1 cellular context compared by ENCODE assay signal in the genomic region with DNA sequence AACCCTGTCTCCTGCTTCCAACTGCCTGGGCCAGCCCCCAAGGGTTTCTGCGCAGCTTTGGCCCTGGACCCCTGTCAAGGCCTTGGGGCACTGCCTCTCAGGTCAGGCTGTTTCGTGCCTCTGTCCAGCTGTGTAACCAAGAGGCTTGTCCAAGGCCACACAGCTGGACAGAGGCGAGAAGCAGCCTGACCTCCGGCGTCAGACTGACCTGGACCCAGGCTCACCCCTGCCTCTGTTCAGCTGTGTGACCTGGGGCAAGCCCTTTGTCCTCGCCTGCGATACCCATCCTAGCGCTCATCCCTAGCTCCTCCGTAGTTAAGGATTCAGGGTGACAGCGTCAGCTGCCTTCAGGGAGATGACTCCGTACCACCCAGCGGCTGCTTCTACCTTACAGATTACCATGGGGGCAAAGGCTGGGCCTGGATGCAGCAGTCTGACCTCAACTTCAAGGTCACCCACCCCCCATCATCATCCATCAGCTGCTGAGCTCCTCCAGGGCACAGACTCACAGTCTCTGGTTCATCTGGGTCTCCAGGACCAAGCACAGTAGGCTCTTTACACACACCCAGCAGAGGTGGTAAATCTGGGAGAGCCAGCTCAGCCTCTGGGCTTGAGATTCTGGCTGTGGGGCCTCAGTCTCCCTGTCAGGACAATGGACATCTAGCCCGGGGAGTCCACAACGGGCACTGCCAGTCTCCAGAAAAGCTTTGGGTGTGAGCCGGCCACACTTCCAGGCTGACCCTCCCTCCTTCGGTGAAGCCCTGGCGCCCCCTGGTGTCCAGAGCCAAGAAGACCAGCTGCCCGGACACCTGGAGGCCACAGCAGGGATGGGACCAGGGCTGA.
TF ChIP-seq lines count a peak whose summit lies in the region.

No MANE protein-coding gene starts in this region.

TF ChIP-seq in HepG2, 621 proteins besides CTCF, POLR2A, EP300 and RAD21 (continued from another document and continues in another):
- peak; percentile 98 for TF ChIP-seq STAG1 (CRISPR knock-in tag; IDR thresholded peaks at IDR 0.05)
- TF ChIP-seq MTF1 (CRISPR knock-in tag; IDR thresholded peaks at IDR 0.05), result no peak
- TF ChIP-seq MED1 (CRISPR knock-in tag; IDR thresholded peaks at IDR 0.05), result peak; percentile 22; the same call in 1 of the 2 replicates
- no peak for TF ChIP-seq NAIF1 (CRISPR knock-in tag; IDR thresholded peaks at IDR 0.05; ENCODE audit: borderline replicate concordance)
- TF ChIP-seq SMC3 (IDR thresholded peaks at IDR 0.05; ENCODE audit: low read length), result peak; percentile 80; the same call in 1 of the 2 replicates
- TF ChIP-seq, protein P1, sequence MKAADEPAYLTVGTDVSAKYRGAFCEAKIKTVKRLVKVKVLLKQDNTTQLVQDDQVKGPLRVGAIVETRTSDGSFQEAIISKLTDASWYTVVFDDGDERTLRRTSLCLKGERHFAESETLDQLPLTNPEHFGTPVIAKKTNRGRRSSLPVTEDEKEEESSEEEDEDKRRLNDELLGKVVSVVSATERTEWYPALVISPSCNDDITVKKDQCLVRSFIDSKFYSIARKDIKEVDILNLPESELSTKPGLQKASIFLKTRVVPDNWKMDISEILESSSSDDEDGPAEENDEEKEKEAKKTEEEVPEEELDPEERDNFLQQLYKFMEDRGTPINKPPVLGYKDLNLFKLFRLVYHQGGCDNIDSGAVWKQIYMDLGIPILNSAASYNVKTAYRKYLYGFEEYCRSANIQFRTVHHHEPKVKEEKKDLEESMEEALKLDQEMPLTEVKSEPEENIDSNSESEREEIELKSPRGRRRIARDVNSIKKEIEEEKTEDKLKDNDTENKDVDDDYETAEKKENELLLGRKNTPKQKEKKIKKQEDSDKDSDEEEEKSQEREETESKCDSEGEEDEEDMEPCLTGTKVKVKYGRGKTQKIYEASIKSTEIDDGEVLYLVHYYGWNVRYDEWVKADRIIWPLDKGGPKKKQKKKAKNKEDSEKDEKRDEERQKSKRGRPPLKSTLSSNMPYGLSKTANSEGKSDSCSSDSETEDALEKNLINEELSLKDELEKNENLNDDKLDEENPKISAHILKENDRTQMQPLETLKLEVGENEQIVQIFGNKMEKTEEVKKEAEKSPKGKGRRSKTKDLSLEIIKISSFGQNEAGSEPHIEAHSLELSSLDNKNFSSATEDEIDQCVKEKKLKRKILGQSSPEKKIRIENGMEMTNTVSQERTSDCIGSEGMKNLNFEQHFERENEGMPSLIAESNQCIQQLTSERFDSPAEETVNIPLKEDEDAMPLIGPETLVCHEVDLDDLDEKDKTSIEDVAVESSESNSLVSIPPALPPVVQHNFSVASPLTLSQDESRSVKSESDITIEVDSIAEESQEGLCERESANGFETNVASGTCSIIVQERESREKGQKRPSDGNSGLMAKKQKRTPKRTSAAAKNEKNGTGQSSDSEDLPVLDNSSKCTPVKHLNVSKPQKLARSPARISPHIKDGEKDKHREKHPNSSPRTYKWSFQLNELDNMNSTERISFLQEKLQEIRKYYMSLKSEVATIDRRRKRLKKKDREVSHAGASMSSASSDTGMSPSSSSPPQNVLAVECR (CRISPR knock-in tag; IDR thresholded peaks at IDR 0.05; ENCODE audit: borderline replicate concordance), result peak; percentile 22; the same call in 1 of the 2 replicates
- 0 out of 2 replicates have a peak, but pooled peaks have one; percentile 20 for TF ChIP-seq MAZ (IDR thresholded peaks at IDR 0.05; ENCODE audit: borderline replicate concordance, low read depth, low read length)
- TF ChIP-seq MAZ (CRISPR knock-in tag; IDR thresholded peaks at IDR 0.05; ENCODE audit: low read depth), result no peak
- TF ChIP-seq KMT2B (CRISPR knock-in tag; IDR thresholded peaks at IDR 0.05), result peak; percentile 33; the same call in 1 of the 2 replicates
- TF ChIP-seq, protein P2, sequence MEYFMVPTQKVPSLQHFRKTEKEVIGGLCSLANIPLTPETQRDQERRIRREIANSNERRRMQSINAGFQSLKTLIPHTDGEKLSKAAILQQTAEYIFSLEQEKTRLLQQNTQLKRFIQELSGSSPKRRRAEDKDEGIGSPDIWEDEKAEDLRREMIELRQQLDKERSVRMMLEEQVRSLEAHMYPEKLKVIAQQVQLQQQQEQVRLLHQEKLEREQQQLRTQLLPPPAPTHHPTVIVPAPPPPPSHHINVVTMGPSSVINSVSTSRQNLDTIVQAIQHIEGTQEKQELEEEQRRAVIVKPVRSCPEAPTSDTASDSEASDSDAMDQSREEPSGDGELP (IDR thresholded peaks at IDR 0.05; ENCODE audit: borderline replicate concordance, low read depth), result peak; percentile 61; the same call in 1 of the 2 replicates
- TF ChIP-seq, protein P3, sequence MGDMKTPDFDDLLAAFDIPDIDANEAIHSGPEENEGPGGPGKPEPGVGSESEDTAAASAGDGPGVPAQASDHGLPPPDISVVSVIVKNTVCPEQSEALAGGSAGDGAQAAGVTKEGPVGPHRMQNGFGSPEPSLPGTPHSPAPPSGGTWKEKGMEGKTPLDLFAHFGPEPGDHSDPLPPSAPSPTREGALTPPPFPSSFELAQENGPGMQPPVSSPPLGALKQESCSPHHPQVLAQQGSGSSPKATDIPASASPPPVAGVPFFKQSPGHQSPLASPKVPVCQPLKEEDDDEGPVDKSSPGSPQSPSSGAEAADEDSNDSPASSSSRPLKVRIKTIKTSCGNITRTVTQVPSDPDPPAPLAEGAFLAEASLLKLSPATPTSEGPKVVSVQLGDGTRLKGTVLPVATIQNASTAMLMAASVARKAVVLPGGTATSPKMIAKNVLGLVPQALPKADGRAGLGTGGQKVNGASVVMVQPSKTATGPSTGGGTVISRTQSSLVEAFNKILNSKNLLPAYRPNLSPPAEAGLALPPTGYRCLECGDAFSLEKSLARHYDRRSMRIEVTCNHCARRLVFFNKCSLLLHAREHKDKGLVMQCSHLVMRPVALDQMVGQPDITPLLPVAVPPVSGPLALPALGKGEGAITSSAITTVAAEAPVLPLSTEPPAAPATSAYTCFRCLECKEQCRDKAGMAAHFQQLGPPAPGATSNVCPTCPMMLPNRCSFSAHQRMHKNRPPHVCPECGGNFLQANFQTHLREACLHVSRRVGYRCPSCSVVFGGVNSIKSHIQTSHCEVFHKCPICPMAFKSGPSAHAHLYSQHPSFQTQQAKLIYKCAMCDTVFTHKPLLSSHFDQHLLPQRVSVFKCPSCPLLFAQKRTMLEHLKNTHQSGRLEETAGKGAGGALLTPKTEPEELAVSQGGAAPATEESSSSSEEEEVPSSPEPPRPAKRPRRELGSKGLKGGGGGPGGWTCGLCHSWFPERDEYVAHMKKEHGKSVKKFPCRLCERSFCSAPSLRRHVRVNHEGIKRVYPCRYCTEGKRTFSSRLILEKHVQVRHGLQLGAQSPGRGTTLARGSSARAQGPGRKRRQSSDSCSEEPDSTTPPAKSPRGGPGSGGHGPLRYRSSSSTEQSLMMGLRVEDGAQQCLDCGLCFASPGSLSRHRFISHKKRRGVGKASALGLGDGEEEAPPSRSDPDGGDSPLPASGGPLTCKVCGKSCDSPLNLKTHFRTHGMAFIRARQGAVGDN (CRISPR knock-in tag; IDR thresholded peaks at IDR 0.05), result peak; percentile 54
- TF ChIP-seq, protein P4, sequence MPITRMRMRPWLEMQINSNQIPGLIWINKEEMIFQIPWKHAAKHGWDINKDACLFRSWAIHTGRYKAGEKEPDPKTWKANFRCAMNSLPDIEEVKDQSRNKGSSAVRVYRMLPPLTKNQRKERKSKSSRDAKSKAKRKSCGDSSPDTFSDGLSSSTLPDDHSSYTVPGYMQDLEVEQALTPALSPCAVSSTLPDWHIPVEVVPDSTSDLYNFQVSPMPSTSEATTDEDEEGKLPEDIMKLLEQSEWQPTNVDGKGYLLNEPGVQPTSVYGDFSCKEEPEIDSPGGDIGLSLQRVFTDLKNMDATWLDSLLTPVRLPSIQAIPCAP (CRISPR knock-in tag; IDR thresholded peaks at IDR 0.05; ENCODE audit: low read depth), result no peak
- TF ChIP-seq SOX5 (CRISPR knock-in tag; IDR thresholded peaks at IDR 0.05; ENCODE audit: borderline replicate concordance), result no peak
- no peak for TF ChIP-seq SOX6 (IDR thresholded peaks at IDR 0.05)
- TF ChIP-seq SOX6 (CRISPR knock-in tag; IDR thresholded peaks at IDR 0.05), result peak; percentile 25; the same call in 1 of the 2 replicates
- no peak for TF ChIP-seq WIZ (CRISPR knock-in tag; IDR thresholded peaks at IDR 0.05)
- TF ChIP-seq, protein P5, sequence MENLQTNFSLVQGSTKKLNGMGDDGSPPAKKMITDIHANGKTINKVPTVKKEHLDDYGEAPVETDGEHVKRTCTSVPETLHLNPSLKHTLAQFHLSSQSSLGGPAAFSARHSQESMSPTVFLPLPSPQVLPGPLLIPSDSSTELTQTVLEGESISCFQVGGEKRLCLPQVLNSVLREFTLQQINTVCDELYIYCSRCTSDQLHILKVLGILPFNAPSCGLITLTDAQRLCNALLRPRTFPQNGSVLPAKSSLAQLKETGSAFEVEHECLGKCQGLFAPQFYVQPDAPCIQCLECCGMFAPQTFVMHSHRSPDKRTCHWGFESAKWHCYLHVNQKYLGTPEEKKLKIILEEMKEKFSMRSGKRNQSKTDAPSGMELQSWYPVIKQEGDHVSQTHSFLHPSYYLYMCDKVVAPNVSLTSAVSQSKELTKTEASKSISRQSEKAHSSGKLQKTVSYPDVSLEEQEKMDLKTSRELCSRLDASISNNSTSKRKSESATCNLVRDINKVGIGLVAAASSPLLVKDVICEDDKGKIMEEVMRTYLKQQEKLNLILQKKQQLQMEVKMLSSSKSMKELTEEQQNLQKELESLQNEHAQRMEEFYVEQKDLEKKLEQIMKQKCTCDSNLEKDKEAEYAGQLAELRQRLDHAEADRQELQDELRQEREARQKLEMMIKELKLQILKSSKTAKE (CRISPR knock-in tag; IDR thresholded peaks at IDR 0.05; ENCODE audit: borderline replicate concordance), result peak; percentile 22; the same call in 1 of the 2 replicates
- TF ChIP-seq ZNF709 (CRISPR knock-in tag; IDR thresholded peaks at IDR 0.05), result no peak
- TF ChIP-seq YEATS2 (CRISPR knock-in tag; IDR thresholded peaks at IDR 0.05; ENCODE audit: borderline replicate concordance), result no peak
- TF ChIP-seq, protein P6, sequence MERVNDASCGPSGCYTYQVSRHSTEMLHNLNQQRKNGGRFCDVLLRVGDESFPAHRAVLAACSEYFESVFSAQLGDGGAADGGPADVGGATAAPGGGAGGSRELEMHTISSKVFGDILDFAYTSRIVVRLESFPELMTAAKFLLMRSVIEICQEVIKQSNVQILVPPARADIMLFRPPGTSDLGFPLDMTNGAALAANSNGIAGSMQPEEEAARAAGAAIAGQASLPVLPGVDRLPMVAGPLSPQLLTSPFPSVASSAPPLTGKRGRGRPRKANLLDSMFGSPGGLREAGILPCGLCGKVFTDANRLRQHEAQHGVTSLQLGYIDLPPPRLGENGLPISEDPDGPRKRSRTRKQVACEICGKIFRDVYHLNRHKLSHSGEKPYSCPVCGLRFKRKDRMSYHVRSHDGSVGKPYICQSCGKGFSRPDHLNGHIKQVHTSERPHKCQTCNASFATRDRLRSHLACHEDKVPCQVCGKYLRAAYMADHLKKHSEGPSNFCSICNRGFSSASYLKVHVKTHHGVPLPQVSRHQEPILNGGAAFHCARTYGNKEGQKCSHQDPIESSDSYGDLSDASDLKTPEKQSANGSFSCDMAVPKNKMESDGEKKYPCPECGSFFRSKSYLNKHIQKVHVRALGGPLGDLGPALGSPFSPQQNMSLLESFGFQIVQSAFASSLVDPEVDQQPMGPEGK (CRISPR knock-in tag; IDR thresholded peaks at IDR 0.05), result 0 out of 2 replicates have a peak, but pooled peaks have one; percentile 30
- 0 out of 2 replicates have a peak, but pooled peaks have one; percentile 21 for TF ChIP-seq RXRA (CRISPR knock-in tag; IDR thresholded peaks at IDR 0.05)
- TF ChIP-seq, protein P7, sequence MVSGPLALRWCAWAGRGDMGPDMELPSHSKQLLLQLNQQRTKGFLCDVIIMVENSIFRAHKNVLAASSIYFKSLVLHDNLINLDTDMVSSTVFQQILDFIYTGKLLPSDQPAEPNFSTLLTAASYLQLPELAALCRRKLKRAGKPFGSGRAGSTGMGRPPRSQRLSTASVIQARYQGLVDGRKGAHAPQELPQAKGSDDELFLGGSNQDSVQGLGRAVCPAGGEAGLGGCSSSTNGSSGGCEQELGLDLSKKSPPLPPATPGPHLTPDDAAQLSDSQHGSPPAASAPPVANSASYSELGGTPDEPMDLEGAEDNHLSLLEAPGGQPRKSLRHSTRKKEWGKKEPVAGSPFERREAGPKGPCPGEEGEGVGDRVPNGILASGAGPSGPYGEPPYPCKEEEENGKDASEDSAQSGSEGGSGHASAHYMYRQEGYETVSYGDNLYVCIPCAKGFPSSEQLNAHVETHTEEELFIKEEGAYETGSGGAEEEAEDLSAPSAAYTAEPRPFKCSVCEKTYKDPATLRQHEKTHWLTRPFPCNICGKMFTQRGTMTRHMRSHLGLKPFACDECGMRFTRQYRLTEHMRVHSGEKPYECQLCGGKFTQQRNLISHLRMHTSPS (CRISPR knock-in tag; IDR thresholded peaks at IDR 0.05; ENCODE audit: low read depth), result peak; percentile 66; the same call in 1 of the 2 replicates
- TF ChIP-seq GATAD2A (CRISPR knock-in tag; IDR thresholded peaks at IDR 0.05), result 0 out of 2 replicates have a peak, but pooled peaks have one; percentile 20
- no peak for TF ChIP-seq FOSL2 (CRISPR knock-in tag; IDR thresholded peaks at IDR 0.05)
- TF ChIP-seq, protein P8, sequence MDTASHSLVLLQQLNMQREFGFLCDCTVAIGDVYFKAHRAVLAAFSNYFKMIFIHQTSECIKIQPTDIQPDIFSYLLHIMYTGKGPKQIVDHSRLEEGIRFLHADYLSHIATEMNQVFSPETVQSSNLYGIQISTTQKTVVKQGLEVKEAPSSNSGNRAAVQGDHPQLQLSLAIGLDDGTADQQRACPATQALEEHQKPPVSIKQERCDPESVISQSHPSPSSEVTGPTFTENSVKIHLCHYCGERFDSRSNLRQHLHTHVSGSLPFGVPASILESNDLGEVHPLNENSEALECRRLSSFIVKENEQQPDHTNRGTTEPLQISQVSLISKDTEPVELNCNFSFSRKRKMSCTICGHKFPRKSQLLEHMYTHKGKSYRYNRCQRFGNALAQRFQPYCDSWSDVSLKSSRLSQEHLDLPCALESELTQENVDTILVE (CRISPR knock-in tag; IDR thresholded peaks at IDR 0.05), result 0 out of 2 replicates have a peak, but pooled peaks have one; percentile 48
- TF ChIP-seq, protein P9, sequence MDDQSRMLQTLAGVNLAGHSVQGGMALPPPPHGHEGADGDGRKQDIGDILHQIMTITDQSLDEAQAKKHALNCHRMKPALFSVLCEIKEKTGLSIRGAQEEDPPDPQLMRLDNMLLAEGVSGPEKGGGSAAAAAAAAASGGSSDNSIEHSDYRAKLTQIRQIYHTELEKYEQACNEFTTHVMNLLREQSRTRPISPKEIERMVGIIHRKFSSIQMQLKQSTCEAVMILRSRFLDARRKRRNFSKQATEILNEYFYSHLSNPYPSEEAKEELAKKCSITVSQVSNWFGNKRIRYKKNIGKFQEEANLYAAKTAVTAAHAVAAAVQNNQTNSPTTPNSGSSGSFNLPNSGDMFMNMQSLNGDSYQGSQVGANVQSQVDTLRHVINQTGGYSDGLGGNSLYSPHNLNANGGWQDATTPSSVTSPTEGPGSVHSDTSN (CRISPR knock-in tag; IDR thresholded peaks at IDR 0.05; ENCODE audit: borderline replicate concordance), result no peak
- TF ChIP-seq, protein P10, sequence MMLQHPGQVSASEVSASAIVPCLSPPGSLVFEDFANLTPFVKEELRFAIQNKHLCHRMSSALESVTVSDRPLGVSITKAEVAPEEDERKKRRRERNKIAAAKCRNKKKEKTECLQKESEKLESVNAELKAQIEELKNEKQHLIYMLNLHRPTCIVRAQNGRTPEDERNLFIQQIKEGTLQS (CRISPR knock-in tag; IDR thresholded peaks at IDR 0.05), result no peak
- 0 out of 2 replicates have a peak, but pooled peaks have one; percentile 32 for TF ChIP-seq ZNF317 (CRISPR knock-in tag; IDR thresholded peaks at IDR 0.05)
- no peak for TF ChIP-seq NFATC3 (CRISPR knock-in tag; IDR thresholded peaks at IDR 0.05)
- TF ChIP-seq, protein P11, sequence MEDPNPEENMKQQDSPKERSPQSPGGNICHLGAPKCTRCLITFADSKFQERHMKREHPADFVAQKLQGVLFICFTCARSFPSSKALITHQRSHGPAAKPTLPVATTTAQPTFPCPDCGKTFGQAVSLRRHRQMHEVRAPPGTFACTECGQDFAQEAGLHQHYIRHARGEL (CRISPR knock-in tag; IDR thresholded peaks at IDR 0.05), result 0 out of 2 replicates have a peak, but pooled peaks have one; percentile 28
